ENCODE assay signal across 1 cellular context in the genomic region with DNA sequence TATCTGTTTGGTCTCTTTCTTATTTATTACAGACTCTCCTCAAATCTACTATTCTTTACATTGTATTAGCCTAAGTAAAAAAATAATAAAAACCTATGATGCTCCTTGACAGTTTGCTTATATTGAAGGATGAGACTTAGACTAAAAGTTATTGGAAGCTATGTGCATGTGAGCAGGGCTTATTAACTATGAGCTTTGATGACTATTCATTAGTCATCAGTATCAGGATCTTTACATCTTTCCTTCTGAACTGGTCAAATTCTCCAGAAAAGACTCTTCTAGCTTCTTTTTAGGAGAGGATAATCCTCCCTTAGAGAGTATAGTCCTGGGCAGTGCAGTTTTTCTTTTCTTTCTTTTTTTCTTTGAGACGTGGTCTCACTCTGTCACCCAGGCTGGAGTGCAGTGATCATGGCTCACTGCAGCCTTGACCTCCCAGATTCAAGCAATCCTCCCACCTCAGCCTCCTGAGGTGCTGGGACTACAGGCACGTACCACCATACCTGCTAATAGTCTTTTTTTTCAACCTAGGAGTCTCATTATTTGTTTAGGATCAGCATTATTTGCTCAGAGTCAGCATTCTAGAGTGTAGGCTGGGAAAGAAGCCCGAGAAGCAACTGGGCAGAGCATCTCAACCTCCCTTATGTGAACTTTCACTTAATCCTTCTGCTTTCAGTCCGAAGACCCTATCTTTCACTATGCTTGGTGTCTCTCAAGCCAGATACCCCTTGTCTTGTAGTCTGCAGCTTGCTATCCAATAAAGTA.
TF ChIP-seq lines count a peak whose summit lies in the region.

No MANE protein-coding gene starts in this region.

TF ChIP-seq in HepG2, 621 proteins besides CTCF, POLR2A, EP300 and RAD21:
- TF ChIP-seq, protein P1, sequence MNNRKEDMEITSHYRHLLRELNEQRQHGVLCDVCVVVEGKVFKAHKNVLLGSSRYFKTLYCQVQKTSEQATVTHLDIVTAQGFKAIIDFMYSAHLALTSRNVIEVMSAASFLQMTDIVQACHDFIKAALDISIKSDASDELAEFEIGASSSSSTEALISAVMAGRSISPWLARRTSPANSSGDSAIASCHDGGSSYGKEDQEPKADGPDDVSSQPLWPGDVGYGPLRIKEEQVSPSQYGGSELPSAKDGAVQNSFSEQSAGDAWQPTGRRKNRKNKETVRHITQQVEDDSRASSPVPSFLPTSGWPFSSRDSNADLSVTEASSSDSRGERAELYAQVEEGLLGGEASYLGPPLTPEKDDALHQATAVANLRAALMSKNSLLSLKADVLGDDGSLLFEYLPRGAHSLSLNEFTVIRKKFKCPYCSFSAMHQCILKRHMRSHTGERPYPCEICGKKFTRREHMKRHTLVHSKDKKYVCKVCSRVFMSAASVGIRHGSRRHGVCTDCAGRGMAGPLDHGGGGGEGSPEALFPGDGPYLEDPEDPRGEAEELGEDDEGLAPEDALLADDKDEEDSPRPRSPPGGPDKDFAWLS (CRISPR knock-in tag; IDR thresholded peaks at IDR 0.05; ENCODE audit: borderline replicate concordance) = no peak
- TF ChIP-seq MAFK (conservative IDR thresholded peaks at IDR 0.05 in 1 of 2, IDR thresholded peaks at IDR 0.05 in 1 of 2; ENCODE audit: low read length in 2 of 2) = peak; percentile 90 to 96
- peak; percentile 95 for TF ChIP-seq MAFF (IDR thresholded peaks at IDR 0.05; ENCODE audit: low read depth, low read length)
